8 cellular contexts compared by ENCODE assay signal in genomic region chr11:58573451-58574104, GRCh38. TPM values are rescaled to one million over a fixed set of nuclear protein-coding genes. Genes with fewer than 3 reads are reported as not detected.
DNase-seq lines count a peak whose midpoint lies in the region; ATAC-seq and TF ChIP-seq lines count a peak whose summit lies in the region.

No MANE protein-coding gene starts in this region.

- no peaks in the 10 kb centered on the region for H3K27me3 ChIP-seq in uterus

- intact Hi-C loops in activated CD4-positive, alpha-beta T cell treated with anti-CD3 and anti-CD28 coated beads for 36 hours (cut with DNase I, micrococcal nuclease): loop anchor here (1.0 to 10.0 kb wide), 5 partner anchors 24 to 1239 kb away; partner anchors contain the start of genes P2RX3 (in 1 of the 2) and SSRP1 (in 1 of the 2)
- intact Hi-C loops in uterus (cut with DNase I; ENCODE audit: low total_unique reads): loop anchor here (10.0 kb wide), 1 partner anchor 571 kb away; the partner anchor contains the start of gene FAM111A

- peaks cover 0 to 3% of the 10 kb centered on the region in 2 donors for H3K4me1 ChIP-seq in uterus

- peak; percentile 28 for ATAC-seq in GM19452 (IDR thresholded peaks at IDR 0.05; ENCODE audit: unreplicated experiment)
- peak; percentile 26 for ATAC-seq in activated CD4-positive, alpha-beta T cell treated with anti-CD3 and anti-CD28 coated beads for 36 hours

- CTCF ChIA-PET in activated CD4-positive, alpha-beta T cell treated with anti-CD3 and anti-CD28 coated beads for 36 hours (lab: Charles Lee): interaction anchor here (0.6 to 6.1 kb wide), 8 partner anchors 10 to 534 kb away, joined by 3 to 45 read pairs (median 4); partner anchors contain the start of genes CNTF and FAM111B

- peak; percentile 70 for DNase-seq in AG09309 (ENCODE audit: low read depth)
- DNase-seq in LNCaP clone FGC (ENCODE audit: low read depth): peak; percentile 79
- DNase-seq in activated CD4-positive, alpha-beta T cell treated with anti-CD3 and anti-CD28 coated beads for 36 hours: peak; percentile 84
- peak; percentile 33 to 76 for DNase-seq in dermis microvascular lymphatic vessel endothelial cell (ENCODE audit: low read depth in 2 of 2)
- no peak for DNase-seq in osteocyte (ENCODE audit: extremely low spot score, unreplicated experiment)
- peak; percentile 50 to 69 for DNase-seq in uterus
- DNase-seq in inferior parietal cortex (ENCODE audit: extremely low spot score): no peak

- TF ChIP-seq CTCF in AG09309 (IDR thresholded peaks at IDR 0.05; ENCODE audit: control insufficient read depth, insufficient read depth, low read depth, low read length, missing control alignments) (no peak), LNCaP clone FGC (IDR thresholded peaks at IDR 0.05; ENCODE audit: control insufficient read depth, extremely low read depth, insufficient read depth) (no peak), osteocyte (IDR thresholded peaks at IDR 0.05) (no peak), uterus (IDR thresholded peaks at IDR 0.05) (no peak)

- peaks cover 43% of the 10 kb centered on the region for H3K36me3 Mint-ChIP-seq in activated CD4-positive, alpha-beta T cell treated with anti-CD3 and anti-CD28 coated beads for 36 hours (ENCODE audit: low read depth)
- peaks cover 9% of the 10 kb centered on the region for H3K36me3 Mint-ChIP-seq in osteocyte (ENCODE audit: unreplicated experiment)

- peak overlapping the region; percentile 96 for H3K27ac Mint-ChIP-seq in activated CD4-positive, alpha-beta T cell treated with anti-CD3 and anti-CD28 coated beads for 36 hours
- H3K27ac Mint-ChIP-seq in osteocyte (ENCODE audit: unreplicated experiment): peak overlapping the region; percentile 67

- no peaks in the 10 kb centered on the region for H3K9me3 Mint-ChIP-seq in activated CD4-positive, alpha-beta T cell treated with anti-CD3 and anti-CD28 coated beads for 36 hours (ENCODE audit: low read depth)
- no peaks in the 10 kb centered on the region for H3K9me3 Mint-ChIP-seq in osteocyte (ENCODE audit: unreplicated experiment)

- peak overlapping the region; percentile 60 for H3K4me3 ChIP-seq in AG09309 (ENCODE audit: control insufficient read depth, low read depth, low read length)
- peak overlapping the region; percentile 31 for H3K4me3 ChIP-seq in LNCaP clone FGC (ENCODE audit: low read depth, low read length)
- H3K4me3 ChIP-seq in uterus: no peak overlapping the region

- no peaks in the 10 kb centered on the region for H3K9me3 ChIP-seq in uterus

- no peak for TF ChIP-seq POLR2A in uterus (IDR thresholded peaks at IDR 0.05)

- H3K27me3 Mint-ChIP-seq in activated CD4-positive, alpha-beta T cell treated with anti-CD3 and anti-CD28 coated beads for 36 hours: no peaks in the 10 kb centered on the region
- no peaks in the 10 kb centered on the region for H3K27me3 Mint-ChIP-seq in osteocyte (ENCODE audit: unreplicated experiment)

- peaks cover 51% of the 10 kb centered on the region for H3K4me1 Mint-ChIP-seq in activated CD4-positive, alpha-beta T cell treated with anti-CD3 and anti-CD28 coated beads for 36 hours
- peaks cover 28% of the 10 kb centered on the region for H3K4me1 Mint-ChIP-seq in osteocyte (ENCODE audit: unreplicated experiment)

- POLR2A ChIA-PET in activated CD4-positive, alpha-beta T cell treated with anti-CD3 and anti-CD28 coated beads for 36 hours (lab: Charles Lee): interaction anchor here (0.9 to 1.3 kb wide), 3 partner anchors 11 to 24 kb away, joined by 4 to 14 read pairs (median 6); no protein-coding TSS in a partner anchor

- peak overlapping the region; percentile 28 to 54 for H3K27ac ChIP-seq in uterus

- H3K4me3 Mint-ChIP-seq in activated CD4-positive, alpha-beta T cell treated with anti-CD3 and anti-CD28 coated beads for 36 hours: peak overlapping the region; percentile 89
- no peak overlapping the region for H3K4me3 Mint-ChIP-seq in osteocyte (ENCODE audit: unreplicated experiment)

- H3K36me3 ChIP-seq in uterus: no peaks in the 10 kb centered on the region

RNA-seq across cellular contexts. Expression of gene LPXN, which starts 2.1 kb away (rescaled TPM):
- 100 to 1,000 TPM; 110 to 163 TPM for total RNA-seq in activated CD4-positive, alpha-beta T cell treated with anti-CD3 and anti-CD28 coated beads for 36 hours
- 2.0 and 2.4 TPM in 2 replicates for total RNA-seq in dermis microvascular lymphatic vessel endothelial cell
- total RNA-seq in osteocyte: 6.2 and 7.3 TPM in 2 replicates
- total RNA-seq in uterus: 10 to 100 TPM in 2 of 4 donors, 1 to 10 TPM in 1, under 1 TPM in 1; 0.59 to 11.1 (median 8.8) TPM

RNA-seq across cellular contexts. Expression of gene ZFP91, which starts 5.3 kb away (rescaled TPM):
- 10 to 100 TPM; 35.7 to 44.0 TPM for total RNA-seq in activated CD4-positive, alpha-beta T cell treated with anti-CD3 and anti-CD28 coated beads for 36 hours
- 35.2 and 35.3 TPM in 2 replicates for total RNA-seq in dermis microvascular lymphatic vessel endothelial cell
- total RNA-seq in osteocyte: 55.4 and 56.7 TPM in 2 replicates
- total RNA-seq in uterus: 10 to 100 TPM; 19.2 to 57.7 (median 48.9) TPM

RNA-seq across cellular contexts. Expression of gene CNTF, which starts 48.9 kb away (rescaled TPM):
- total RNA-seq in activated CD4-positive, alpha-beta T cell treated with anti-CD3 and anti-CD28 coated beads for 36 hours: 1 to 10 TPM; 1.6 to 3.4 TPM
- total RNA-seq in dermis microvascular lymphatic vessel endothelial cell: 1.2 and 1.3 TPM in 2 replicates
- 1.1 and 1.6 TPM in 2 replicates for total RNA-seq in osteocyte
- total RNA-seq in uterus: 1 to 10 TPM in 2 of 4 donors, not detected in 2; 1.1 to 1.2 TPM

Comparison
In these comparisons a context has a peak if more than half of its experiments do, and no peak if none do; other contexts are left out.
1. DNase-seq: peak in AG09309 (single experiment), LNCaP clone FGC (single experiment), activated CD4-positive, alpha-beta T cell treated with anti-CD3 and anti-CD28 coated beads for 36 hours (single experiment), dermis microvascular lymphatic vessel endothelial cell (2 of 2) and uterus (2 of 2); none in osteocyte (single experiment) and inferior parietal cortex (single experiment).
2. H3K4me3 ChIP-seq: peak in AG09309 (single experiment) and LNCaP clone FGC (single experiment); none in uterus (0 of 2).
3. RNA of gene LPXN, which starts 2.1 kb away (total RNA-seq): 110 to 163 TPM in activated CD4-positive, alpha-beta T cell treated with anti-CD3 and anti-CD28 coated beads for 36 hours; 0.59 to 11.1 TPM in uterus, 6.2 to 7.3 TPM in osteocyte and 2.0 to 2.4 TPM in dermis microvascular lymphatic vessel endothelial cell; every median in the first group is over 4 times any median in the second.